In the genomic region with DNA sequence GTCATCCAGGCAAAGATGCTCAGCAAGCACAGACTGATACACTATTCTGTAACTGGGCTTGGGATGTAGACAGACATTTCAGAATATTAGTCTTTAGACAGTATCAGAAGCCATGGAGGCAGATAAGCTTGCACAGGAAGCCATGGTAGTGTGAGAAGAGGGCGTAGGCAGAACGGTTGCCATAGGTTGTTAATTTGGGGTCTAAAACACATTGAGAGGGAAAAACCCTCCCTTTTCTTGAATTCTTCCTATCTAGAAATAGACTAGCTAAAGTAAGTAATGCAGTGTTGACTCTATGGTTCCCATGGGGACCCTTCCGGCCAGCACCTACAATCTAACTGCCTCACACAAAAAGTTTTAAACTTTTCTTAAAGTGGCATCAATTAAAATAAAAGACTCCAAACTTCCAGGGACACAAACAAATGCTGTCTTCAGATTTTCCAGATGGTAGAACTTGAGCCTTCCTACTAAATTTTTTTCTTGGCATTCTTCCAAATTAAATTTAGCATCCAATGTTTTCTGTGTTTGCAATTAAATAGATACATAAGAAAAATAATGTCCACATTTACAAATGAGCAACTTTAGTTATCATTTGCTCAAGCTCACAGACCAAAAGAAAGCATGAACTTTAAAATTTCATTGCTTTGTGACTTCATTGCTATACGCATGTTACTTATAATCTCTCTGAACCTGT, we compare ENCODE assay signal across 9 cellular contexts. TPM values are rescaled to one million over a fixed set of nuclear protein-coding genes. Genes with fewer than 3 reads are reported as not detected.
A peak's percentile ranks its signal among the peaks of the same experiment; 100 is the strongest.
DNase-seq lines count a peak whose midpoint lies in the region; ATAC-seq, FAIRE-seq and TF ChIP-seq lines count a peak whose summit lies in the region.
"Had no signal": no experiment of that assay in that cellular context is flagged by ENCODE, and none has a peak within 500 bp of the region (broad histone marks: within the 10 kb centered on the region; RNA-seq: fewer than 3 reads in every experiment).

No MANE protein-coding gene starts in this region.

- H3K9me3 ChIP-seq in H1 (ENCODE audit: insufficient read depth in 2 of 2, low read depth in 1 of 2, low read length in 1 of 2): no peaks in the 10 kb centered on the region

- no peak overlapping the region for H2BK120ac ChIP-seq in H1 (replicated peaks; ENCODE audit: low read depth, low read length)

- peak overlapping the region; percentile 84 for H3K4me3 Mint-ChIP-seq in progenitor cell of endocrine pancreas (ENCODE audit: low read depth)

- H3K9ac ChIP-seq in H1 (replicated peaks in 1 of 4; ENCODE audit: extremely low read depth in 1 of 4, low read depth in 3 of 4, low read length in 3 of 4): no peak overlapping the region

- H3K4me2 ChIP-seq in H1 (ENCODE audit: insufficient read depth in 1 of 2, low read depth in 2 of 2, low read length in 2 of 2): peak overlapping the region; percentile 79 to 92; a peak in 2 of 4 replicates

- H3K27me3 ChIP-seq in H1 (replicated peaks in 1 of 4; ENCODE audit: control insufficient read depth in 3 of 4, extremely low read depth in 1 of 4, insufficient read depth in 3 of 4, low read length in 3 of 4): no peaks in the 10 kb centered on the region

- H3K14ac ChIP-seq in H1 (ENCODE audit: insufficient read length): no peak overlapping the region

- H3K4me1 ChIP-seq in H1 (replicated peaks in 1 of 4; ENCODE audit: control insufficient read depth in 3 of 4, insufficient read depth in 4 of 4, low read length in 3 of 4): peaks cover 0 to 2% (median 0%) of the 10 kb centered on the region in 4 experiments; a peak in 2 of 7 replicates

- H3K27ac ChIP-seq in H1 (ENCODE audit: low read depth, low read length): no peak overlapping the region

- H2BK15ac ChIP-seq in H1 (ENCODE audit: low read length): no peak overlapping the region

- no peak for TF ChIP-seq POLR2A in NB4 (IDR thresholded peaks at IDR 0.05; ENCODE audit: extremely low read depth, insufficient read length)
- no peak; a peak in 1 of 3 replicates for TF ChIP-seq POLR2A in H1 (IDR thresholded peaks at IDR 0.05; ENCODE audit: control extremely low read depth in 1 of 2, low read depth in 2 of 2, low read length in 2 of 2)

- DNase-seq in NB4 (ENCODE audit: low read depth) (no peak), H1 (ENCODE audit: low read depth in 1 of 2, low spot score in 2 of 2) (no peak), progenitor cell of endocrine pancreas (ENCODE audit: low spot score, unreplicated experiment) (no peak), NCI-H2029 (lab: John Stamatoyannopoulos, UW) (no peak), hypothalamus (lab: John Stamatoyannopoulos, UW) (no peak)
- DNase-seq: NCI-H748 treated with DMSO at 0.1 percent for 48 hours had no signal

- H4K20me1 ChIP-seq in H1 (replicated peaks in 1 of 2; ENCODE audit: control insufficient read depth in 1 of 2, insufficient read depth in 2 of 2, low read length in 2 of 2): peaks cover 4% of the 10 kb centered on the region in 2 experiments

- H2BK12ac ChIP-seq in H1 (ENCODE audit: low read depth, low read length): no peak overlapping the region

- H3K23me2 ChIP-seq in H1 (ENCODE audit: low read depth, low read length): peaks cover 5% of the 10 kb centered on the region

- H3K4me3 ChIP-seq in GM12875 (ENCODE audit: low read depth, low read length) (peak overlapping the region; percentile 93), NB4 (ENCODE audit: low read depth, low read length) (peak overlapping the region; percentile 83), H1 (ENCODE audit: extremely low read depth in 1 of 4, insufficient read depth in 2 of 4, low read depth in 3 of 4, low read length in 4 of 4) (peak overlapping the region in 2 of 4 experiments; percentile 94 to 96; a peak in 4 of 8 replicates)

- no peak for TF ChIP-seq RAD21 in H1 (IDR thresholded peaks at IDR 0.05 in 1 of 2, conservative IDR thresholded peaks at IDR 0.05 in 1 of 2; ENCODE audit: low read depth in 2 of 2, low read length in 2 of 2)

- H3K36me3 ChIP-seq in H1 (ENCODE audit: control insufficient read depth in 2 of 4, insufficient read depth in 4 of 4, low read length in 3 of 4): peaks cover 4 to 43% (median 27%) of the 10 kb centered on the region in 4 experiments

- no peak for FAIRE-seq in H1 (lab: Jason Lieb, UNC)

- no peaks in the 10 kb centered on the region for H3K9me3 Mint-ChIP-seq in progenitor cell of endocrine pancreas (ENCODE audit: low read depth)

- H4K5ac ChIP-seq in H1 (ENCODE audit: insufficient read length, low read depth, low read length): no peak overlapping the region

- no peak overlapping the region for H4K91ac ChIP-seq in H1 (replicated peaks; ENCODE audit: insufficient read length, low read length)

- ATAC-seq in GM18861 (IDR thresholded peaks at IDR 0.05; ENCODE audit: unreplicated experiment) (no peak), HG02623 (IDR thresholded peaks at IDR 0.05; ENCODE audit: unreplicated experiment) (no peak)

- peaks cover 8 to 26% of the 10 kb centered on the region in 2 experiments for H3K79me2 ChIP-seq in H1 (ENCODE audit: control insufficient read depth in 1 of 2, insufficient read depth in 2 of 2, low read length in 2 of 2)

- H3K23ac ChIP-seq in H1 (ENCODE audit: insufficient read length): no peak overlapping the region

- H2AK5ac ChIP-seq in H1 (ENCODE audit: low read depth, low read length): no peak overlapping the region

- no peaks in the 10 kb centered on the region for H3K27me3 Mint-ChIP-seq in progenitor cell of endocrine pancreas

- TF ChIP-seq CTCF in GM12875 (IDR thresholded peaks at IDR 0.05; ENCODE audit: borderline replicate concordance, insufficient read depth, low read depth, low read length) (no peak), NB4 (IDR thresholded peaks at IDR 0.05; ENCODE audit: low read depth, low read length) (no peak), H1 (IDR thresholded peaks at IDR 0.05; ENCODE audit: control extremely low read depth in 1 of 3, insufficient read depth in 1 of 3, low read depth in 1 of 3, low read length in 3 of 3) (no peak), progenitor cell of endocrine pancreas (IDR thresholded peaks at IDR 0.05; ENCODE audit: unreplicated experiment) (no peak)

- no peak overlapping the region for H2BK20ac ChIP-seq in H1 (ENCODE audit: low read length)

- H3K4me1 Mint-ChIP-seq in progenitor cell of endocrine pancreas (ENCODE audit: low read depth): peaks cover 20% of the 10 kb centered on the region

- 90% methylated on average over 4 of the region's 4 CpGs; no CpG with 5 or more reads in 1 of the 2 experiments for WGBS in H1 (ENCODE audit: extremely low coverage in 1 of 2, insufficient coverage in 1 of 2, insufficient read length in 1 of 2, insufficient replicate concordance in 2 of 2, low coverage in 1 of 2, low lambda C conversion rate in 2 of 2, missing lambda C conversion rate in 1 of 2), 2 experiments

- peak overlapping the region; percentile 80 for H3K27ac Mint-ChIP-seq in progenitor cell of endocrine pancreas

- no peak overlapping the region for H3K18ac ChIP-seq in H1 (ENCODE audit: extremely low read depth, low read length)

- peaks cover 20% of the 10 kb centered on the region for H3K36me3 Mint-ChIP-seq in progenitor cell of endocrine pancreas (ENCODE audit: insufficient read depth)

- H4K8ac ChIP-seq in H1 (ENCODE audit: extremely low read depth, insufficient read depth, low read length): no peak overlapping the region

- CTCF ChIA-PET in H1 (lab: Charles Lee; ENCODE audit: partially characterized antibody): interaction anchor here (0.6 kb wide), 2 partner anchors 46 to 304 kb away, joined by 3 read pairs; no protein-coding TSS in a partner anchor

- POLR2A ChIA-PET in H1 (lab: Charles Lee; ENCODE audit: partially characterized antibody): interaction anchor here (0.8 to 2.6 kb wide), 6 partner anchors 9 to 252 kb away, joined by 3 to 23 read pairs (median 4); no protein-coding TSS in a partner anchor

- H2BK5ac ChIP-seq in H1 (ENCODE audit: low read depth, low read length): no peak overlapping the region

- TF ChIP-seq EP300 in H1 (IDR thresholded peaks at IDR 0.05; ENCODE audit: borderline replicate concordance in 1 of 2, low read depth in 2 of 2, low read length in 2 of 2): no peak

- no peak overlapping the region for H3K4ac ChIP-seq in H1 (replicated peaks; ENCODE audit: insufficient read length, low read depth, low read length)

- H2AFZ ChIP-seq in H1 (ENCODE audit: low read length): no peak overlapping the region

- no peak overlapping the region for H3K56ac ChIP-seq in H1 (replicated peaks; ENCODE audit: insufficient read length, low read depth, low read length)

- H3K79me1 ChIP-seq in H1 (ENCODE audit: low read depth, low read length): peaks cover 6% of the 10 kb centered on the region; the same call in 1 of the 2 replicates

RNA-seq across cellular contexts. Expression of a gene that starts 1.9 kb away (rescaled TPM):
- 55.3 and 60.4 TPM in 2 replicates for total RNA-seq in H1 (2021; fragmentation: NEBNext Ultra II Directional; extraction: Animal tissue kit (Norgen Biotek cat#: 25700))
- polyA plus RNA-seq in H1 (2011; rRNA removed): 25.4 and 36.1 TPM in 2 replicates
- polyA plus RNA-seq in H1 (2011; cell fraction: cytosol; rRNA removed): 32.7 TPM
- polyA plus RNA-seq in H1 (2011; cell fraction: nucleus; rRNA removed): 37.3 TPM
- polyA plus RNA-seq in H1 (2012, experiment 1 of 2): 39.5 to 51.6 TPM (median 45.8 TPM) in 4 replicates
- polyA plus RNA-seq in H1 (2012, experiment 2 of 2): 13.5 TPM
- polyA plus RNA-seq in H1 (2013, experiment 1 of 2): 41.2 TPM
- 39.3 TPM for polyA plus RNA-seq in H1 (2013, experiment 2 of 2)
- polyA minus RNA-seq in H1 (2011; rRNA and poly(A)+ RNA removed): 34.8 and 35.2 TPM in 2 replicates
- polyA minus RNA-seq in H1 (2011; cell fraction: cytosol; rRNA and poly(A)+ RNA removed): 61.7 TPM
- 99.6 TPM for polyA minus RNA-seq in H1 (2011; cell fraction: nucleus; rRNA and poly(A)+ RNA removed)
- 92.1 and 97.6 TPM in 2 replicates for total RNA-seq in progenitor cell of endocrine pancreas

RNA-seq across cellular contexts. Expression of a gene that starts 2.1 kb away (rescaled TPM):
- 2.3 and 2.4 TPM in 2 replicates for total RNA-seq in H1 (2021; fragmentation: NEBNext Ultra II Directional; extraction: Animal tissue kit (Norgen Biotek cat#: 25700))
- polyA plus RNA-seq in H1 (2011; rRNA removed): 1.8 and 2.8 TPM in 2 replicates
- polyA plus RNA-seq in H1 (2011; cell fraction: cytosol; rRNA removed): 3.6 TPM
- 2.2 TPM for polyA plus RNA-seq in H1 (2011; cell fraction: nucleus; rRNA removed)
- polyA plus RNA-seq in H1 (2012, experiment 1 of 2): 2.3 to 3.3 TPM (median 3.0 TPM) in 4 replicates
- polyA plus RNA-seq in H1 (2012, experiment 2 of 2): 0.34 TPM
- 3.7 TPM for polyA plus RNA-seq in H1 (2013, experiment 1 of 2)
- polyA plus RNA-seq in H1 (2013, experiment 2 of 2): 2.6 TPM
- 1.0 and 4.0 TPM in 2 replicates for polyA minus RNA-seq in H1 (2011; rRNA and poly(A)+ RNA removed)
- polyA minus RNA-seq in H1 (2011; cell fraction: cytosol; rRNA and poly(A)+ RNA removed): 3.6 TPM
- 4.8 TPM for polyA minus RNA-seq in H1 (2011; cell fraction: nucleus; rRNA and poly(A)+ RNA removed)
- total RNA-seq in progenitor cell of endocrine pancreas: 7.7 and 9.2 TPM in 2 replicates

RNA-seq across cellular contexts. Expression of a gene that starts 29.3 kb away (rescaled TPM):
- total RNA-seq in H1 (2021; fragmentation: NEBNext Ultra II Directional; extraction: Animal tissue kit (Norgen Biotek cat#: 25700)): 4.8 and 7.0 TPM in 2 replicates
- polyA plus RNA-seq in H1 (2011; rRNA removed): 2.4 and 3.6 TPM in 2 replicates
- polyA plus RNA-seq in H1 (2011; cell fraction: cytosol; rRNA removed): 4.5 TPM
- 3.0 TPM for polyA plus RNA-seq in H1 (2011; cell fraction: nucleus; rRNA removed)
- 4.6 to 10.8 TPM (median 4.9 TPM) in 4 replicates for polyA plus RNA-seq in H1 (2012, experiment 1 of 2)
- polyA plus RNA-seq in H1 (2012, experiment 2 of 2): 1.8 TPM
- polyA plus RNA-seq in H1 (2013, experiment 1 of 2): 9.5 TPM
- 9.5 TPM for polyA plus RNA-seq in H1 (2013, experiment 2 of 2)
- 1.9 and 2.4 TPM in 2 replicates for polyA minus RNA-seq in H1 (2011; rRNA and poly(A)+ RNA removed)
- not detected for polyA minus RNA-seq in H1 (2011; cell fraction: cytosol; rRNA and poly(A)+ RNA removed)
- polyA minus RNA-seq in H1 (2011; cell fraction: nucleus; rRNA and poly(A)+ RNA removed): 3.5 TPM
- 14.0 and 15.8 TPM in 2 replicates for total RNA-seq in progenitor cell of endocrine pancreas

RNA-seq across cellular contexts. Expression of a gene that starts 31.1 kb away (rescaled TPM):
- total RNA-seq in H1 (2021; fragmentation: NEBNext Ultra II Directional; extraction: Animal tissue kit (Norgen Biotek cat#: 25700)): 20.1 and 22.3 TPM in 2 replicates
- polyA plus RNA-seq in H1 (2011; rRNA removed): 1.2 and 1.9 TPM in 2 replicates
- polyA plus RNA-seq in H1 (2011; cell fraction: cytosol; rRNA removed): 3.6 TPM
- 1.3 TPM for polyA plus RNA-seq in H1 (2011; cell fraction: nucleus; rRNA removed)
- polyA plus RNA-seq in H1 (2012, experiment 1 of 2): 6.1 to 8.0 TPM (median 6.8 TPM) in 4 replicates
- 0.28 TPM for polyA plus RNA-seq in H1 (2012, experiment 2 of 2)
- 13.9 TPM for polyA plus RNA-seq in H1 (2013, experiment 1 of 2)
- polyA plus RNA-seq in H1 (2013, experiment 2 of 2): 15.4 TPM
- 4.8 and 9.4 TPM in 2 replicates for polyA minus RNA-seq in H1 (2011; rRNA and poly(A)+ RNA removed)
- polyA minus RNA-seq in H1 (2011; cell fraction: cytosol; rRNA and poly(A)+ RNA removed): 4.8 TPM
- 5.2 TPM for polyA minus RNA-seq in H1 (2011; cell fraction: nucleus; rRNA and poly(A)+ RNA removed)
- 28.2 and 31.0 TPM in 2 replicates for total RNA-seq in progenitor cell of endocrine pancreas
